ENCODE assay signal across 36 cellular contexts in the genomic region with DNA sequence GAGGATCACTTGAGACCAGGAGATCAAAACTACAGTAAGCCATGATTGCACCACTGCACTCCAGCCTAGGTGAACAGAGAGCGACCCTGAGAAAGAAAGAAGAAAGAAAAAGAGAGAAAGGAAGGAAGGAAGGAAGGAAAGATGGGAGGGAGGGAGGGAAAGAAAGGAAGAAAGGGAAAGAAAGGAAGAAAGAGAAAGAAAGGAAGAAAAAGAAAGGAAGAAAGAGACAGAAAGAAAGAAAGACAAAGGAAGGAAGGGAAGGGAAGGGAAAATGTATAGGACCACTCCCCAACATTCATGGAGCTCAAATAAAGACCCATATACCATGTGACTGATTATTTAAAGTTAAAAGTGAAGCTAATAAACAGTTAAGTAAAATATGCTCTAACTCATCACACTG. TPM values are rescaled to one million over a fixed set of nuclear protein-coding genes. Genes with fewer than 3 reads are reported as not detected.
"Had no signal": no experiment of that assay in that cellular context is flagged by ENCODE, and none has a peak within 500 bp of the region (broad histone marks: within the 10 kb centered on the region; RNA-seq: fewer than 3 reads in every experiment).

No MANE protein-coding gene starts in this region.

- H3K4me3 ChIP-seq: ascending aorta, cardiac muscle cell, colonic mucosa had no signal

- DNase-seq: activated B cell treated with CpG ODN at 0.5 μM for 24 hours; activated CD4-positive, alpha-beta memory T cell treated with anti-CD3 and anti-CD28 coated beads for 36 hours; activated CD4-positive, alpha-beta T cell treated with anti-CD3 and anti-CD28 coated beads for 4 hours; activated CD4-positive, alpha-beta T cell treated with anti-CD3 and anti-CD28 coated beads, Interleukin-2, amount 10 ng/mL, durations not matched to agents 24 days and 14 days; activated CD4-positive, alpha-beta T cell treated with anti-CD3 and anti-CD28 coated beads, Interleukin-2, amount 50 U/mL, for 1 hour; activated CD4-positive, alpha-beta T cell treated with anti-CD3 and anti-CD28 coated beads, Interleukin-2, amount 50 U/mL, for 4 hours; activated CD4-positive, CD25-positive, alpha-beta regulatory T cell treated with anti-CD3 and anti-CD28 coated beads, Interleukin-2, amount 50 U/mL, for 72 hours; activated CD8-positive, alpha-beta memory T cell treated with anti-CD3 and anti-CD28 coated beads, Interleukin-2, amount 50 U/mL, for 4 hours; activated CD8-positive, alpha-beta T cell treated with anti-CD3 and anti-CD28 coated beads for 36 hours; activated effector memory CD4-positive, alpha-beta T cell treated with Interleukin-2 at 50 U/mL for 16 hours; activated gamma-delta T cell; activated naive CD4-positive, alpha-beta T cell treated with anti-CD3 and anti-CD28 coated beads, Interleukin-2, amount 10 ng/mL, durations not matched to agents 7 days and 5 days; activated naive CD4-positive, alpha-beta T cell treated with Interleukin-2 at 50 U/mL for 16 hours; activated T-cell treated with anti-CD3 and anti-CD28 coated beads for 4 hours; activated T-cell treated with anti-CD3 and anti-CD28 coated beads, Interleukin-2, amount 50 U/mL, for 1 hour; activated T-cell treated with anti-CD3 and anti-CD28 coated beads, Interleukin-2, amount 50 U/mL, for 4 hours; activated T-cell treated with anti-CD3 and anti-CD28 coated beads, Interleukin-2, amount 50 U/mL, for 72 hours; amygdala; anterior cingulate cortex; caudate nucleus; cerebellar nuclear complex; colonic mucosa; T-helper 2 cell; T-helper 9 cell had no signal

- H3K27ac Mint-ChIP-seq: activated B cell treated with CpG ODN at 0.5 μM for 24 hours; activated CD4-positive, alpha-beta memory T cell treated with anti-CD3 and anti-CD28 coated beads for 36 hours; activated CD4-positive, alpha-beta T cell treated with anti-CD3 and anti-CD28 coated beads, Interleukin-2, amount 10 ng/mL, durations not matched to agents 24 days and 14 days; activated CD8-positive, alpha-beta T cell treated with anti-CD3 and anti-CD28 coated beads for 36 hours; activated naive CD4-positive, alpha-beta T cell treated with anti-CD3 and anti-CD28 coated beads, Interleukin-2, amount 10 ng/mL, durations not matched to agents 7 days and 5 days; activated naive CD4-positive, alpha-beta T cell treated with anti-CD3 and anti-CD28 coated beads, Interleukin-2, amount 50 U/mL, for 24 hours; activated naive CD8-positive, alpha-beta T cell; activated T-cell treated with anti-CD3 and anti-CD28 coated beads, Interleukin-2, amount 50 U/mL, for 72 hours; activated T-helper 1 cell treated with anti-CD3 and anti-CD28 coated beads, Interleukin-12 subunit alpha, Interleukin-12 subunit beta, Interleukin-2, Interleukin-4 antibody, amounts not matched to agents 30 ng/mL and 10 ng/mL and 1 ng/mL, durations not matched to agents 14 hours and 24 hours and 36 hours; activated T-helper 2 cell treated with anti-CD3 and anti-CD28 coated beads, Interferon-gamma antibody, Interleukin-2, Interleukin-4, amounts not matched to agents 10 μg/mL and 5 μg/mL and 100 μg/mL, durations not matched to agents 14 hours and 24 hours and 36 hours; brain; T-helper 1 cell treated with Interleukin-12 subunit alpha and Interleukin-12 subunit beta and Interleukin-4 antibody, amounts not matched to agents 30 μg/mL and 1 μg/mL, for 36 hours; T-helper 2 cell treated with Interferon-gamma antibody and Interleukin-4, amounts not matched to agents 5 μg/mL and 100 μg/mL, for 36 hours had no signal

- H3K4me1 ChIP-seq: ascending aorta, colonic mucosa had no signal

- H3K9me3 Mint-ChIP-seq: activated B cell treated with CpG ODN at 0.5 μM for 24 hours; activated CD4-positive, alpha-beta memory T cell treated with anti-CD3 and anti-CD28 coated beads for 36 hours; activated CD4-positive, alpha-beta T cell treated with anti-CD3 and anti-CD28 coated beads, Interleukin-2, amount 10 ng/mL, durations not matched to agents 24 days and 14 days; activated CD8-positive, alpha-beta T cell treated with anti-CD3 and anti-CD28 coated beads for 36 hours; activated naive CD4-positive, alpha-beta T cell treated with anti-CD3 and anti-CD28 coated beads, Interleukin-2, amount 10 ng/mL, durations not matched to agents 7 days and 5 days; activated naive CD4-positive, alpha-beta T cell treated with anti-CD3 and anti-CD28 coated beads, Interleukin-2, amount 50 U/mL, for 24 hours; activated T-cell treated with anti-CD3 and anti-CD28 coated beads, Interleukin-2, amount 50 U/mL, for 4 hours; activated T-cell treated with anti-CD3 and anti-CD28 coated beads, Interleukin-2, amount 50 U/mL, for 72 hours; activated T-helper 1 cell treated with anti-CD3 and anti-CD28 coated beads, Interleukin-12 subunit alpha, Interleukin-12 subunit beta, Interleukin-2, Interleukin-4 antibody, amounts not matched to agents 30 ng/mL and 10 ng/mL and 1 ng/mL, durations not matched to agents 14 hours and 24 hours and 36 hours; activated T-helper 2 cell treated with anti-CD3 and anti-CD28 coated beads, Interferon-gamma antibody, Interleukin-2, Interleukin-4, amounts not matched to agents 10 μg/mL and 5 μg/mL and 100 μg/mL, durations not matched to agents 14 hours and 24 hours and 36 hours; central memory CD8-positive, alpha-beta T cell; T-helper 1 cell treated with Interleukin-12 subunit alpha and Interleukin-12 subunit beta and Interleukin-4 antibody, amounts not matched to agents 30 μg/mL and 1 μg/mL, for 36 hours; T-helper 2 cell treated with Interferon-gamma antibody and Interleukin-4, amounts not matched to agents 5 μg/mL and 100 μg/mL, for 36 hours had no signal

- ATAC-seq: activated CD8-positive, alpha-beta T cell treated with anti-CD3 and anti-CD28 coated beads for 36 hours; activated T-cell treated with anti-CD3 and anti-CD28 coated beads, Interleukin-2, amount 50 U/mL, for 4 hours; activated T-cell treated with anti-CD3 and anti-CD28 coated beads, Interleukin-2, amount 50 U/mL, for 72 hours had no signal

- H3K9me3 ChIP-seq: ascending aorta, colonic mucosa had no signal

- H3K27me3 ChIP-seq: ascending aorta, colonic mucosa had no signal

- H3K27me3 Mint-ChIP-seq: activated CD8-positive, alpha-beta T cell treated with anti-CD3 and anti-CD28 coated beads for 36 hours; activated naive CD4-positive, alpha-beta T cell treated with anti-CD3 and anti-CD28 coated beads, Interleukin-2, amount 50 U/mL, for 24 hours had no signal

- H3K36me3 Mint-ChIP-seq: activated CD4-positive, alpha-beta memory T cell treated with anti-CD3 and anti-CD28 coated beads for 36 hours; activated naive CD4-positive, alpha-beta T cell treated with anti-CD3 and anti-CD28 coated beads, Interleukin-2, amount 10 ng/mL, durations not matched to agents 7 days and 5 days; activated naive CD4-positive, alpha-beta T cell treated with anti-CD3 and anti-CD28 coated beads, Interleukin-2, amount 50 U/mL, for 24 hours; activated naive CD8-positive, alpha-beta T cell; brain had no signal

- H3K4me1 Mint-ChIP-seq: activated B cell treated with CpG ODN at 0.5 μM for 24 hours, brain had no signal

- H3K4me3 Mint-ChIP-seq: activated B cell treated with CpG ODN at 0.5 μM for 24 hours; activated CD4-positive, alpha-beta memory T cell treated with anti-CD3 and anti-CD28 coated beads for 36 hours; activated CD4-positive, alpha-beta T cell treated with anti-CD3 and anti-CD28 coated beads, Interleukin-2, amount 10 ng/mL, durations not matched to agents 24 days and 14 days; activated CD8-positive, alpha-beta T cell treated with anti-CD3 and anti-CD28 coated beads for 36 hours; activated naive CD4-positive, alpha-beta T cell treated with anti-CD3 and anti-CD28 coated beads, Interleukin-2, amount 10 ng/mL, durations not matched to agents 7 days and 5 days; activated naive CD4-positive, alpha-beta T cell treated with anti-CD3 and anti-CD28 coated beads, Interleukin-2, amount 50 U/mL, for 24 hours; activated naive CD8-positive, alpha-beta T cell; activated T-cell treated with anti-CD3 and anti-CD28 coated beads, Interleukin-2, amount 50 U/mL, for 4 hours; activated T-cell treated with anti-CD3 and anti-CD28 coated beads, Interleukin-2, amount 50 U/mL, for 72 hours; activated T-helper 1 cell treated with anti-CD3 and anti-CD28 coated beads, Interleukin-12 subunit alpha, Interleukin-12 subunit beta, Interleukin-2, Interleukin-4 antibody, amounts not matched to agents 30 ng/mL and 10 ng/mL and 1 ng/mL, durations not matched to agents 14 hours and 24 hours and 36 hours; brain; central memory CD8-positive, alpha-beta T cell; T-helper 1 cell treated with Interleukin-12 subunit alpha and Interleukin-12 subunit beta and Interleukin-4 antibody, amounts not matched to agents 30 μg/mL and 1 μg/mL, for 36 hours; T-helper 2 cell treated with Interferon-gamma antibody and Interleukin-4, amounts not matched to agents 5 μg/mL and 100 μg/mL, for 36 hours had no signal

- H3K27ac ChIP-seq: ascending aorta, cardiac muscle cell, colonic mucosa, VCaP had no signal

- H3K36me3 ChIP-seq: ascending aorta, cardiac muscle cell, colonic mucosa had no signal

RNA-seq across cellular contexts. Expression of a gene that starts 39.9 kb away (rescaled TPM):
- total RNA-seq: activated B cell treated with CpG ODN at 0.5 μM for 24 hours had no signal

RNA-seq across cellular contexts. Expression of a gene that starts 53.7 kb away (rescaled TPM):
- total RNA-seq: activated B cell treated with CpG ODN at 0.5 μM for 24 hours; activated CD4-positive, alpha-beta memory T cell treated with anti-CD3 and anti-CD28 coated beads for 36 hours; activated CD4-positive, alpha-beta T cell treated with anti-CD3 and anti-CD28 coated beads, Interleukin-2, amount 10 ng/mL, durations not matched to agents 24 days and 14 days; activated CD8-positive, alpha-beta memory T cell treated with anti-CD3 and anti-CD28 coated beads for 36 hours; activated T-helper 1 cell treated with anti-CD3 and anti-CD28 coated beads, Interleukin-12 subunit alpha, Interleukin-12 subunit beta, Interleukin-2, Interleukin-4 antibody, amounts not matched to agents 30 ng/mL and 10 ng/mL and 1 ng/mL, durations not matched to agents 14 hours and 24 hours and 36 hours; activated T-helper 2 cell treated with anti-CD3 and anti-CD28 coated beads, Interferon-gamma antibody, Interleukin-2, Interleukin-4, amounts not matched to agents 10 μg/mL and 5 μg/mL and 100 μg/mL, durations not matched to agents 14 hours and 24 hours and 36 hours had no signal
